ENCODE assay signal across 22 cellular contexts in genomic region chr17:71327376-71328059, GRCh38.
A peak's percentile ranks its signal among the peaks of the same experiment; 100 is the strongest.
DNase-seq lines count a peak whose midpoint lies in the region; ATAC-seq, FAIRE-seq and TF ChIP-seq lines count a peak whose summit lies in the region.
"Had no signal": no experiment of that assay in that cellular context is flagged by ENCODE, and none has a peak within 500 bp of the region (broad histone marks: within the 10 kb centered on the region; RNA-seq: fewer than 3 reads in every experiment).

No MANE protein-coding gene starts in this region.

- TF ChIP-seq CTCF in AG09319 (IDR thresholded peaks at IDR 0.05; ENCODE audit: low read depth, low read length): no peak
- no peak for TF ChIP-seq CTCF in osteoblast (IDR thresholded peaks at IDR 0.05; ENCODE audit: extremely low read depth, low read depth, low read length)
- no peak for TF ChIP-seq CTCF in spleen (IDR thresholded peaks at IDR 0.05 in 8 of 11, conservative IDR thresholded peaks at IDR 0.05 in 3 of 11)

- DNase-seq in AG09319 (ENCODE audit: extremely low read depth, low read depth) (peak; percentile 23), M059J (ENCODE audit: low read depth) (peak; percentile 65), osteoblast (ENCODE audit: insufficient read length, low spot score, missing footprints) (peak; percentile 78), frontal cortex (ENCODE audit: low spot score in 2 of 2) (no peak), spleen (no peak)
- no peak for DNase-seq in activated CD4-positive, alpha-beta memory T cell treated with anti-CD3 and anti-CD28 coated beads, Interleukin-2, amount 10 ng/mL, durations not matched to agents 7 days and 5 days
- DNase-seq in activated T-helper 2 cell treated with anti-CD3 and anti-CD28 coated beads, Interferon-gamma antibody, Interleukin-2, Interleukin-4, amounts not matched to agents 10 μg/mL and 5 μg/mL and 100 μg/mL, durations not matched to agents 14 hours and 24 hours and 36 hours (ENCODE audit: low spot score): no peak
- DNase-seq: activated CD4-positive, alpha-beta T cell treated with anti-CD3 and anti-CD28 coated beads, Interleukin-2, amount 10 ng/mL, durations not matched to agents 24 days and 14 days; activated naive CD4-positive, alpha-beta T cell treated with anti-CD3 and anti-CD28 coated beads, Interleukin-2, amount 10 ng/mL, durations not matched to agents 7 days and 5 days; activated T-cell treated with anti-CD3 and anti-CD28 coated beads for 4 hours; central memory CD4-positive, alpha-beta T cell; effector memory CD8-positive, alpha-beta T cell; MV-4-11; NCI-H2081; NCI-H524; psoas muscle; SJCRH30; stomach; uterus had no signal

- H3K36me3 ChIP-seq in osteoblast (ENCODE audit: insufficient read depth, low read length): no peaks in the 10 kb centered on the region
- no peaks in the 10 kb centered on the region for H3K36me3 ChIP-seq in spleen
- H3K36me3 ChIP-seq: SJCRH30, stomach, uterus had no signal

- intact Hi-C loops in activated T-helper 2 cell treated with anti-CD3 and anti-CD28 coated beads, Interferon-gamma antibody, Interleukin-2, Interleukin-4, amounts not matched to agents 10 μg/mL and 5 μg/mL and 100 μg/mL, durations not matched to agents 14 hours and 24 hours and 36 hours (cut with micrococcal nuclease): no loop called here
- intact Hi-C loops in spleen (cut with DNase I; ENCODE audit: low total_unique reads): no loop called here

- H3K4me1 ChIP-seq in osteoblast (ENCODE audit: insufficient read depth, low read length) (peaks cover 9% of the 10 kb centered on the region), spleen (no peaks in the 10 kb centered on the region)
- H3K4me1 ChIP-seq: psoas muscle, SJCRH30, uterus had no signal

- 57 to 72% (median 68%) methylated on average over 5 of the region's 5 CpGs for WGBS in spleen, 5 donors

- H3K9me3 Mint-ChIP-seq in activated CD4-positive, alpha-beta memory T cell treated with anti-CD3 and anti-CD28 coated beads, Interleukin-2, amount 10 ng/mL, durations not matched to agents 7 days and 5 days: peaks cover 12% of the 10 kb centered on the region
- peaks cover 27% of the 10 kb centered on the region for H3K9me3 Mint-ChIP-seq in activated T-helper 2 cell treated with anti-CD3 and anti-CD28 coated beads, Interferon-gamma antibody, Interleukin-2, Interleukin-4, amounts not matched to agents 10 μg/mL and 5 μg/mL and 100 μg/mL, durations not matched to agents 14 hours and 24 hours and 36 hours
- H3K9me3 Mint-ChIP-seq: nephron had no signal

- H3K9me3 ChIP-seq in osteoblast (ENCODE audit: low read depth, low read length): no peaks in the 10 kb centered on the region
- peaks cover 0 to 14% (median 0%) of the 10 kb centered on the region in 8 donors for H3K9me3 ChIP-seq in spleen
- H3K9me3 ChIP-seq: psoas muscle, SJCRH30, stomach, uterus had no signal

- TF ChIP-seq POLR2A in spleen (IDR thresholded peaks at IDR 0.05): no peak

- no peak overlapping the region for H3K27ac Mint-ChIP-seq in activated CD4-positive, alpha-beta memory T cell treated with anti-CD3 and anti-CD28 coated beads, Interleukin-2, amount 10 ng/mL, durations not matched to agents 7 days and 5 days
- no peak overlapping the region for H3K27ac Mint-ChIP-seq in activated T-helper 2 cell treated with anti-CD3 and anti-CD28 coated beads, Interferon-gamma antibody, Interleukin-2, Interleukin-4, amounts not matched to agents 10 μg/mL and 5 μg/mL and 100 μg/mL, durations not matched to agents 14 hours and 24 hours and 36 hours
- H3K27ac Mint-ChIP-seq: activated CD4-positive, alpha-beta T cell treated with anti-CD3 and anti-CD28 coated beads, Interleukin-2, amount 10 ng/mL, durations not matched to agents 24 days and 14 days; activated naive CD4-positive, alpha-beta T cell treated with anti-CD3 and anti-CD28 coated beads, Interleukin-2, amount 10 ng/mL, durations not matched to agents 7 days and 5 days; effector memory CD8-positive, alpha-beta T cell; nephron had no signal

- no peaks in the 10 kb centered on the region for H3K36me3 Mint-ChIP-seq in activated CD4-positive, alpha-beta memory T cell treated with anti-CD3 and anti-CD28 coated beads, Interleukin-2, amount 10 ng/mL, durations not matched to agents 7 days and 5 days (ENCODE audit: low read depth)
- H3K36me3 Mint-ChIP-seq in activated T-helper 2 cell treated with anti-CD3 and anti-CD28 coated beads, Interferon-gamma antibody, Interleukin-2, Interleukin-4, amounts not matched to agents 10 μg/mL and 5 μg/mL and 100 μg/mL, durations not matched to agents 14 hours and 24 hours and 36 hours (ENCODE audit: low read depth): no peaks in the 10 kb centered on the region
- H3K36me3 Mint-ChIP-seq: activated naive CD4-positive, alpha-beta T cell treated with anti-CD3 and anti-CD28 coated beads, Interleukin-2, amount 10 ng/mL, durations not matched to agents 7 days and 5 days had no signal

- CTCF ChIA-PET in activated CD4-positive, alpha-beta memory T cell treated with anti-CD3 and anti-CD28 coated beads, Interleukin-2, amount 10 ng/mL, durations not matched to agents 7 days and 5 days (lab: Charles Lee): no interaction called here

- H3K27me3 Mint-ChIP-seq in activated CD4-positive, alpha-beta memory T cell treated with anti-CD3 and anti-CD28 coated beads, Interleukin-2, amount 10 ng/mL, durations not matched to agents 7 days and 5 days: no peaks in the 10 kb centered on the region
- H3K27me3 Mint-ChIP-seq in activated T-helper 2 cell treated with anti-CD3 and anti-CD28 coated beads, Interferon-gamma antibody, Interleukin-2, Interleukin-4, amounts not matched to agents 10 μg/mL and 5 μg/mL and 100 μg/mL, durations not matched to agents 14 hours and 24 hours and 36 hours (ENCODE audit: low read depth): no peaks in the 10 kb centered on the region
- H3K27me3 Mint-ChIP-seq: activated CD4-positive, alpha-beta T cell treated with anti-CD3 and anti-CD28 coated beads, Interleukin-2, amount 10 ng/mL, durations not matched to agents 24 days and 14 days; activated naive CD4-positive, alpha-beta T cell treated with anti-CD3 and anti-CD28 coated beads, Interleukin-2, amount 10 ng/mL, durations not matched to agents 7 days and 5 days; effector memory CD8-positive, alpha-beta T cell had no signal

- no peaks in the 10 kb centered on the region for H3K27me3 ChIP-seq in osteoblast (ENCODE audit: insufficient read depth, low read length)
- H3K27me3 ChIP-seq in spleen (replicated peaks in 1 of 7): no peaks in the 10 kb centered on the region
- H3K27me3 ChIP-seq: stomach, uterus had no signal

- H3K4me1 Mint-ChIP-seq in activated CD4-positive, alpha-beta memory T cell treated with anti-CD3 and anti-CD28 coated beads, Interleukin-2, amount 10 ng/mL, durations not matched to agents 7 days and 5 days: no peaks in the 10 kb centered on the region
- no peaks in the 10 kb centered on the region for H3K4me1 Mint-ChIP-seq in activated T-helper 2 cell treated with anti-CD3 and anti-CD28 coated beads, Interferon-gamma antibody, Interleukin-2, Interleukin-4, amounts not matched to agents 10 μg/mL and 5 μg/mL and 100 μg/mL, durations not matched to agents 14 hours and 24 hours and 36 hours (ENCODE audit: low read depth)
- H3K4me1 Mint-ChIP-seq: activated CD4-positive, alpha-beta T cell treated with anti-CD3 and anti-CD28 coated beads, Interleukin-2, amount 10 ng/mL, durations not matched to agents 24 days and 14 days; activated naive CD4-positive, alpha-beta T cell treated with anti-CD3 and anti-CD28 coated beads, Interleukin-2, amount 10 ng/mL, durations not matched to agents 7 days and 5 days; nephron had no signal

- no peaks in the 10 kb centered on the region for H3K79me2 ChIP-seq in osteoblast (ENCODE audit: insufficient read depth, low read length)

- no peak overlapping the region for H3K27ac ChIP-seq in osteoblast (ENCODE audit: low read depth, low read length)
- H3K27ac ChIP-seq in spleen: no peak overlapping the region
- H3K27ac ChIP-seq: psoas muscle, SJCRH30, stomach, uterus had no signal

- H3K4me3 ChIP-seq in osteoblast (ENCODE audit: insufficient read depth, low read length) (no peak overlapping the region), spleen (no peak overlapping the region)
- H3K4me3 ChIP-seq: psoas muscle, SJCRH30, stomach, uterus had no signal

- peak; percentile 32 for ATAC-seq in esophagus mucosa
- ATAC-seq: effector memory CD8-positive, alpha-beta T cell; HepG2; psoas muscle had no signal

- POLR2A ChIA-PET in activated CD4-positive, alpha-beta memory T cell treated with anti-CD3 and anti-CD28 coated beads, Interleukin-2, amount 10 ng/mL, durations not matched to agents 7 days and 5 days (lab: Charles Lee): no interaction called here

- no peak overlapping the region for H3K4me3 Mint-ChIP-seq in activated CD4-positive, alpha-beta memory T cell treated with anti-CD3 and anti-CD28 coated beads, Interleukin-2, amount 10 ng/mL, durations not matched to agents 7 days and 5 days
- no peak overlapping the region for H3K4me3 Mint-ChIP-seq in activated T-helper 2 cell treated with anti-CD3 and anti-CD28 coated beads, Interferon-gamma antibody, Interleukin-2, Interleukin-4, amounts not matched to agents 10 μg/mL and 5 μg/mL and 100 μg/mL, durations not matched to agents 14 hours and 24 hours and 36 hours (ENCODE audit: low read depth)
- H3K4me3 Mint-ChIP-seq: activated CD4-positive, alpha-beta T cell treated with anti-CD3 and anti-CD28 coated beads, Interleukin-2, amount 10 ng/mL, durations not matched to agents 24 days and 14 days; activated naive CD4-positive, alpha-beta T cell treated with anti-CD3 and anti-CD28 coated beads, Interleukin-2, amount 10 ng/mL, durations not matched to agents 7 days and 5 days; effector memory CD8-positive, alpha-beta T cell; nephron had no signal

- no peaks in the 10 kb centered on the region for H4K20me1 ChIP-seq in osteoblast (ENCODE audit: insufficient read depth, low read length)

- peak overlapping the region; percentile 66 for H2AFZ ChIP-seq in osteoblast (ENCODE audit: low read length)

- peak overlapping the region; percentile 63 for H3K4me2 ChIP-seq in osteoblast (ENCODE audit: insufficient read depth, low read length)

- FAIRE-seq in frontal cortex (lab: Jason Lieb, UNC): no peak
- FAIRE-seq: HepG2 had no signal

Comparison
In these comparisons a context has a peak if more than half of its experiments do, and no peak if none do; other contexts are left out.
1. DNase-seq: peak in AG09319 (single experiment), M059J (single experiment) and osteoblast (single experiment); none in activated CD4-positive, alpha-beta memory T cell treated with anti-CD3 and anti-CD28 coated beads, Interleukin-2, amount 10 ng/mL, durations not matched to agents 7 days and 5 days (single experiment), activated T-helper 2 cell treated with anti-CD3 and anti-CD28 coated beads, Interferon-gamma antibody, Interleukin-2, Interleukin-4, amounts not matched to agents 10 μg/mL and 5 μg/mL and 100 μg/mL, durations not matched to agents 14 hours and 24 hours and 36 hours (single experiment), frontal cortex (0 of 2) and spleen (single experiment).